ENCODE assay signal across 13 cellular contexts in genomic region chr10:14926722-14927416, GRCh38. TPM values are rescaled to one million over a fixed set of nuclear protein-coding genes. Genes with fewer than 3 reads are reported as not detected.
DNase-seq lines count a peak whose midpoint lies in the region; ATAC-seq, FAIRE-seq and TF ChIP-seq lines count a peak whose summit lies in the region.
"Had no signal": no experiment of that assay in that cellular context is flagged by ENCODE, and none has a peak within 500 bp of the region (broad histone marks: within the 10 kb centered on the region; RNA-seq: fewer than 3 reads in every experiment).

No MANE protein-coding gene starts in this region.

- POLR2A ChIA-PET in activated B cell treated with CpG ODN at 0.5 μM for 24 hours (lab: Charles Lee): interaction anchor here (0.5 to 1.8 kb wide), 15 partner anchors 15 to 1211 kb away, joined by 3 to 30 read pairs (median 5); partner anchors contain the start of genes CDNF, DCLRE1C, HSPA14 and MEIG1

- no peak overlapping the region for H2BK120ac ChIP-seq in neuronal stem cell (ENCODE audit: low read depth, low read length)

- peaks cover 32% of the 10 kb centered on the region for H3K4me1 Mint-ChIP-seq in activated B cell treated with CpG ODN at 0.5 μM for 24 hours

- H3K27me3 ChIP-seq in neuronal stem cell (ENCODE audit: control insufficient read depth in 3 of 3, insufficient read depth in 3 of 3, low read depth in 1 of 3, low read length in 3 of 3): no peaks in the 10 kb centered on the region

- H3K79me1 ChIP-seq in neuronal stem cell (ENCODE audit: low read depth, low read length): no peaks in the 10 kb centered on the region

- H3K27ac Mint-ChIP-seq in activated B cell treated with CpG ODN at 0.5 μM for 24 hours: peak overlapping the region; percentile 91
- H3K27ac Mint-ChIP-seq: stimulated activated naive CD8-positive, alpha-beta T cell treated with anti-CD3 and anti-CD28 coated beads, Interleukin-15, Interleukin-2, amounts not matched to agents 100 ng/mL and 50 ng/mL, for 24 hours had no signal

- H3K36me3 Mint-ChIP-seq in activated B cell treated with CpG ODN at 0.5 μM for 24 hours (ENCODE audit: low read depth): peaks cover 77% of the 10 kb centered on the region

- H2AFZ ChIP-seq in neuronal stem cell (ENCODE audit: low read length): no peak overlapping the region

- TF ChIP-seq CTCF in activated B cell treated with CpG ODN at 0.5 μM for 24 hours (IDR thresholded peaks at IDR 0.05): no peak

- no peak overlapping the region for H3K9ac ChIP-seq in neuronal stem cell (ENCODE audit: low read depth, low read length, poor library complexity)

- H2BK5ac ChIP-seq in neuronal stem cell (ENCODE audit: low read length): no peak overlapping the region

- H2BK15ac ChIP-seq in neuronal stem cell (ENCODE audit: low read length): no peak overlapping the region

- no peak overlapping the region for H4K91ac ChIP-seq in neuronal stem cell (ENCODE audit: low read depth, low read length, poor library complexity)

- peaks cover 10 to 91% of the 10 kb centered on the region in 2 donors for H3K36me3 ChIP-seq in neuronal stem cell (replicated peaks in 1 of 2; ENCODE audit: control insufficient read depth in 2 of 2, insufficient read depth in 2 of 2, low read length in 2 of 2)

- ATAC-seq in GM19468 (IDR thresholded peaks at IDR 0.05; ENCODE audit: extremely low read depth, unreplicated experiment) (peak; percentile 87), HG03045 (IDR thresholded peaks at IDR 0.05; ENCODE audit: unreplicated experiment) (peak; percentile 95), activated B cell treated with CpG ODN at 0.5 μM for 24 hours (ENCODE audit: low read depth) (peak; percentile 94)

- H3K9me3 ChIP-seq in neuronal stem cell (replicated peaks in 1 of 2; ENCODE audit: control insufficient read depth in 2 of 2, insufficient read depth in 1 of 2, low read depth in 1 of 2, low read length in 2 of 2): no peaks in the 10 kb centered on the region

- no peak overlapping the region for H3K4me3 ChIP-seq in neuronal stem cell (ENCODE audit: low read length in 2 of 2)
- H3K4me3 ChIP-seq: smooth muscle cell had no signal

- H3K4me2 ChIP-seq in neuronal stem cell (ENCODE audit: insufficient read depth, low read length, poor library complexity, severe bottlenecking): no peak overlapping the region
- H3K4me2 ChIP-seq: smooth muscle cell had no signal

- no peak overlapping the region for H2BK12ac ChIP-seq in neuronal stem cell (ENCODE audit: low read length)

- H3K4me3 Mint-ChIP-seq in activated B cell treated with CpG ODN at 0.5 μM for 24 hours: peak overlapping the region; percentile 46
- H3K4me3 Mint-ChIP-seq: stimulated activated naive CD8-positive, alpha-beta T cell treated with anti-CD3 and anti-CD28 coated beads, Interleukin-15, Interleukin-2, amounts not matched to agents 100 ng/mL and 50 ng/mL, for 24 hours had no signal

- peak; percentile 42 for DNase-seq in GM18507 (ENCODE audit: extremely low spot score, insufficient read length, low read depth)
- no peak for DNase-seq in activated B cell treated with CpG ODN at 0.5 μM for 24 hours
- no peak for DNase-seq in D341Med (ENCODE audit: low spot score)
- DNase-seq in DMS79 (lab: John Stamatoyannopoulos, UW): no peak
- DNase-seq in stimulated activated CD8-positive, alpha-beta memory T cell treated with anti-CD3 and anti-CD28 coated beads, Interleukin-4, amount 100 ng/mL, for 48 hours: no peak
- no peak for DNase-seq in neuronal stem cell (ENCODE audit: low spot score)
- DNase-seq: activated CD8-positive, alpha-beta memory T cell treated with anti-CD3 and anti-CD28 coated beads, Interleukin-2, amount 50 U/mL, for 48 hours; foreskin melanocyte had no signal

- H3K18ac ChIP-seq in neuronal stem cell (ENCODE audit: low read length): no peak overlapping the region

- CTCF ChIA-PET in activated B cell treated with CpG ODN at 0.5 μM for 24 hours (lab: Charles Lee): interaction anchor here (1.4 kb wide), 1 partner anchor 21 kb away, joined by 6 read pairs; no protein-coding TSS in a partner anchor

- no peaks in the 10 kb centered on the region for H3K27me3 Mint-ChIP-seq in activated B cell treated with CpG ODN at 0.5 μM for 24 hours
- H3K27me3 Mint-ChIP-seq: stimulated activated naive CD8-positive, alpha-beta T cell treated with anti-CD3 and anti-CD28 coated beads, Interleukin-15, Interleukin-2, amounts not matched to agents 100 ng/mL and 50 ng/mL, for 24 hours had no signal

- H3K14ac ChIP-seq in neuronal stem cell (ENCODE audit: low read length): no peak overlapping the region

- H3K23ac ChIP-seq in neuronal stem cell (ENCODE audit: low read depth, low read length, poor library complexity): no peak overlapping the region

- no peak overlapping the region for H2AK5ac ChIP-seq in neuronal stem cell (ENCODE audit: low read depth, low read length)

- intact Hi-C loops in activated B cell treated with CpG ODN at 0.5 μM for 24 hours (cut with micrococcal nuclease): loop anchor here (1.0 to 2.0 kb wide), 4 partner anchors 24 to 161 kb away; partner anchors contain the start of genes ACBD7 and SUV39H2

- H4K8ac ChIP-seq in neuronal stem cell (ENCODE audit: low read depth, low read length): no peak overlapping the region

- no peaks in the 10 kb centered on the region for H3K4me1 ChIP-seq in neuronal stem cell (ENCODE audit: control insufficient read depth in 2 of 2, insufficient read depth in 1 of 2, low read depth in 1 of 2, low read length in 2 of 2)

- no peak overlapping the region for H3K27ac ChIP-seq in neuronal stem cell (replicated peaks; ENCODE audit: low read length)

- no peaks in the 10 kb centered on the region for H3K9me3 Mint-ChIP-seq in activated B cell treated with CpG ODN at 0.5 μM for 24 hours
- H3K9me3 Mint-ChIP-seq: stimulated activated naive CD8-positive, alpha-beta T cell treated with anti-CD3 and anti-CD28 coated beads, Interleukin-15, Interleukin-2, amounts not matched to agents 100 ng/mL and 50 ng/mL, for 24 hours had no signal

- no peak overlapping the region for H3K4ac ChIP-seq in neuronal stem cell (ENCODE audit: low read length)

- WGBS in neuronal stem cell (ENCODE audit: extremely low coverage in 2 of 2, insufficient read length in 2 of 2, insufficient replicate concordance in 1 of 2), 2 donors: no CpG with 5 or more reads among the region's 13 CpGs

- FAIRE-seq in GM18507 (lab: Jason Lieb, UNC): peak; percentile 91

RNA-seq across cellular contexts. Expression of gene DCLRE1C, which starts 27.0 kb away (rescaled TPM):
- 38.0 and 43.8 TPM in 2 replicates for total RNA-seq in activated B cell treated with CpG ODN at 0.5 μM for 24 hours
- polyA plus RNA-seq in neuronal stem cell (2013, experiment 1 of 2): 3.3 TPM
- 7.7 TPM for polyA plus RNA-seq in neuronal stem cell (2013, experiment 2 of 2)

RNA-seq across cellular contexts. Expression of gene MEIG1, which starts 32.3 kb away (rescaled TPM):
- 0.49 and 0.54 TPM in 2 replicates for total RNA-seq in activated B cell treated with CpG ODN at 0.5 μM for 24 hours
- 1.8 TPM for polyA plus RNA-seq in neuronal stem cell (2013, experiment 1 of 2)
- 1.8 TPM for polyA plus RNA-seq in neuronal stem cell (2013, experiment 2 of 2)
- total RNA-seq: Daoy, smooth muscle cell had no signal
- polyA plus RNA-seq: smooth muscle cell had no signal

RNA-seq across cellular contexts. Expression of gene SUV39H2, which starts 48.2 kb away (rescaled TPM):
- total RNA-seq in activated B cell treated with CpG ODN at 0.5 μM for 24 hours: 7.4 and 8.1 TPM in 2 replicates
- 81.0 TPM for polyA plus RNA-seq in neuronal stem cell (2013, experiment 1 of 2)
- polyA plus RNA-seq in neuronal stem cell (2013, experiment 2 of 2): 78.7 TPM
